ENCODE assay signal across 14 cellular contexts in genomic region chr5:112121268-112121667, GRCh38.
"Had no signal": no experiment of that assay in that cellular context is flagged by ENCODE, and none has a peak within 500 bp of the region (broad histone marks: within the 10 kb centered on the region; RNA-seq: fewer than 3 reads in every experiment).

No MANE protein-coding gene starts in this region.

- H3K9me3 ChIP-seq: pancreas, thyroid gland had no signal

- DNase-seq: activated CD4-positive, alpha-beta memory T cell treated with anti-CD3 and anti-CD28 coated beads for 36 hours; activated CD8-positive, alpha-beta memory T cell treated with anti-CD3 and anti-CD28 coated beads, Interleukin-2, amount 10 ng/mL, durations not matched to agents 7 days and 5 days; activated naive CD4-positive, alpha-beta T cell treated with anti-CD3 and anti-CD28 coated beads, Interleukin-2, amount 50 U/mL, for 16 hours; activated T-cell treated with anti-CD3 and anti-CD28 coated beads, Interleukin-2, amount 50 U/mL, for 1 hour; endodermal cell; lower lobe of right lung; midbrain; naive B cell; pancreas; T-helper 1 cell; thyroid gland had no signal

- H3K4me3 ChIP-seq: cardiac muscle cell, lower lobe of right lung, pancreas, thyroid gland had no signal

- H3K27me3 ChIP-seq: cardiac muscle cell, pancreas, thyroid gland had no signal

- H3K27ac ChIP-seq: cardiac muscle cell, lower lobe of right lung, pancreas, thyroid gland, VCaP had no signal

- H3K36me3 ChIP-seq: cardiac muscle cell, lower lobe of right lung, pancreas, thyroid gland had no signal

- H3K4me1 ChIP-seq: thyroid gland had no signal

- ATAC-seq: activated CD8-positive, alpha-beta memory T cell treated with anti-CD3 and anti-CD28 coated beads, Interleukin-2, amount 10 ng/mL, durations not matched to agents 7 days and 5 days; lower lobe of right lung; pancreas; stimulated activated effector memory CD8-positive, alpha-beta T cell treated with anti-CD3 and anti-CD28 coated beads, Interleukin-12 subunit alpha, Interleukin-12 subunit beta, amount 100 ng/mL, for 72 hours had no signal
